In the genomic region with DNA sequence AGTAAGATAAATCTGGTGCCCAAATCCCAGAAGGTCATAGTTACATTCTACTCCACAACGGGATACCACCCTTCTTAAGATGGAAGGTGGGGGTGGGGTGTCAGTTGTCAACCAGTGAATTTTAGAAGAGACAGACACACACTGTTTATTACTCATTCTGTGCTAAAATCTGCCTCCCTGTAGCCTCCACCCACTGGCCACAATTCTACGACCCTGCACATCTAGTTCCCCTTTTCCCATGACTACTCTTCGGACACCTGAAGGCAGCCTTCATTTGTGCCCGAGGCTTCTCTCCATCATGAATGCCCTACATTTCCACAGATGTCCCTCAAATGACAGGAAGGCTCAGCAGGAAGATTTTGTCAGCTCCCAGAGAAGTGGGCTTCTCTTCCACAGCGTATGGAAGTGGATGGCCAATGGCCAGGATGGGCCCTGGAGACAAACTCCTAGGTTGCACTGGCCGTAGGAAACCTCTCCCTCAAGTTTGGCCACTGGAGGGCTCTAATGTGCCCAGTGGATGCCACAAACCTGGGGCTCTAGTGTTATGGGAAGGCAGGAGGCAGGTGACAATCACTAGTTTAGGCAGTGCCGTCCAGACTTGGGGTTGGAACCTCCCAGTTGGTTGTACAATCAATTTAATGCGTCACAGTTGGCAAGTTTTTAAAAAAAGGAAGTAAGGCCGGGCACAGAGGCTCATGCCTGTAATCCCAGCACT, we compare ENCODE assay signal across 17 cellular contexts. TPM values are rescaled to one million over a fixed set of nuclear protein-coding genes. Genes with fewer than 3 reads are reported as not detected.
DNase-seq lines count a peak whose midpoint lies in the region; ATAC-seq, FAIRE-seq and TF ChIP-seq lines count a peak whose summit lies in the region.
"Had no signal": no experiment of that assay in that cellular context is flagged by ENCODE, and none has a peak within 500 bp of the region (broad histone marks: within the 10 kb centered on the region; RNA-seq: fewer than 3 reads in every experiment).

No MANE protein-coding gene starts in this region.

- H3K27me3 ChIP-seq in K562 (ENCODE audit: control insufficient read depth in 2 of 2, insufficient read depth in 2 of 2, low read length in 2 of 2) (peaks cover 7 to 39% of the 10 kb centered on the region in 2 experiments; a peak in 4 of 5 replicates), trophoblast cell (ENCODE audit: insufficient read depth, low read length) (no peaks in the 10 kb centered on the region)

- H4K20me1 ChIP-seq in K562 (replicated peaks; ENCODE audit: control insufficient read depth, insufficient read depth, low read length), result no peaks in the 10 kb centered on the region

- peak overlapping the region; percentile 74 for H2BK120ac ChIP-seq in trophoblast cell (ENCODE audit: insufficient read depth, low read length, poor library complexity)

- H3K36me3 ChIP-seq in K562 (ENCODE audit: control insufficient read depth, insufficient read depth, low read length) (no peaks in the 10 kb centered on the region), trophoblast cell (ENCODE audit: control insufficient read depth in 1 of 2, insufficient read depth in 2 of 2, low read length in 2 of 2) (no peaks in the 10 kb centered on the region)
- H3K36me3 ChIP-seq: neutrophil had no signal

- intact Hi-C loops in K562 (cut with micrococcal nuclease), result no loop called here

- CTCF ChIA-PET in K562 (lab: Yijun Ruan, JAX; ENCODE audit: low intra/inter-chr PET ratio), result no interaction called here

- no peak overlapping the region for H3K14ac ChIP-seq in trophoblast cell (ENCODE audit: low read length)

- BruUV-seq in K562 (replicated peaks; lab: Mats Ljungman, UMichigan), result no TSS peak

- no peak for TF ChIP-seq EP300 in K562 (IDR thresholded peaks at IDR 0.05; ENCODE audit: low read length)

- TF ChIP-seq CTCF in K562 (IDR thresholded peaks at IDR 0.05 in 2 of 3, conservative IDR thresholded peaks at IDR 0.05 in 1 of 3; ENCODE audit: insufficient read depth in 2 of 3, low read depth in 1 of 3, low read length in 3 of 3), result peak in 1 of 3 experiments; percentile 23; a peak in 1 of 6 replicates

- peak overlapping the region; percentile 54 for H2BK12ac ChIP-seq in trophoblast cell (ENCODE audit: low read length)

- H3K9me3 ChIP-seq in K562 (replicated peaks; ENCODE audit: control insufficient read depth, insufficient read depth, low read depth, low read length) (no peaks in the 10 kb centered on the region), trophoblast cell (ENCODE audit: insufficient read depth, low read depth, low read length) (no peaks in the 10 kb centered on the region)
- H3K9me3 ChIP-seq: neutrophil had no signal

- ATAC-seq in K562, result peak; percentile 49; the same call in 1 of the 3 replicates
- ATAC-seq in GM19395 (IDR thresholded peaks at IDR 0.05; ENCODE audit: unreplicated experiment), result no peak
- ATAC-seq: stimulated activated effector memory CD8-positive, alpha-beta T cell treated with anti-CD3 and anti-CD28 coated beads, Interleukin-12 subunit alpha, Interleukin-12 subunit beta, amount 100 ng/mL, for 72 hours had no signal

- H3K79me2 ChIP-seq in K562 (ENCODE audit: control insufficient read depth, insufficient read depth, low read length) (no peaks in the 10 kb centered on the region), trophoblast cell (ENCODE audit: control insufficient read depth, insufficient read depth, low read length, poor library complexity) (no peaks in the 10 kb centered on the region)

- no peak overlapping the region for H3K23ac ChIP-seq in trophoblast cell (ENCODE audit: low read length)

- in situ Hi-C loops in K562 (cut with MboI), result no loop called here

- H3K4me3 ChIP-seq in K562, result no peak overlapping the region
- no peak overlapping the region for H3K4me3 ChIP-seq in trophoblast cell (ENCODE audit: low read depth, low read length)

- WGBS in K562 (ENCODE audit: insufficient coverage, low coverage, missing lambda C conversion rate), result 0% methylated on average over 9 of the region's 9 CpGs
- WGBS in trophoblast cell (ENCODE audit: extremely low coverage, insufficient coverage, insufficient read length), result no CpG with 5 or more reads among the region's 9 CpGs

- H3K4me1 ChIP-seq in K562 (replicated peaks in 1 of 2; ENCODE audit: control insufficient read depth in 2 of 2, insufficient read depth in 2 of 2, low read length in 2 of 2), result no peaks in the 10 kb centered on the region
- H3K4me1 ChIP-seq in trophoblast cell (ENCODE audit: control insufficient read depth in 1 of 2, insufficient read depth in 2 of 2, low read length in 2 of 2), result peaks cover 12 to 20% of the 10 kb centered on the region in 2 experiments

- H3K9ac ChIP-seq in K562 (ENCODE audit: insufficient read depth in 1 of 2, low read depth in 2 of 2, low read length in 2 of 2) (no peak overlapping the region), trophoblast cell (ENCODE audit: low read length) (no peak overlapping the region)

- H3K27ac ChIP-seq in K562 (ENCODE audit: extremely low read depth, low read depth, low read length) (no peak overlapping the region), trophoblast cell (ENCODE audit: low read depth, low read length) (no peak overlapping the region)
- H3K27ac ChIP-seq: neutrophil had no signal

- H3K9me1 ChIP-seq in K562 (ENCODE audit: control insufficient read depth, insufficient read depth, low read length), result no peaks in the 10 kb centered on the region

- no peak overlapping the region for H4K12ac ChIP-seq in trophoblast cell (ENCODE audit: low read depth, low read length)

- FAIRE-seq in K562 (lab: Jason Lieb, UNC), result no peak

- DNase-seq in DMS53 (lab: John Stamatoyannopoulos, UW) (peak; percentile 21), DMS53 treated with DMSO at 0.1 percent for 48 hours (lab: John Stamatoyannopoulos, UW; ENCODE audit: unreplicated experiment) (no peak), NCI-H69 (lab: John Stamatoyannopoulos, UW) (peak; percentile 18), K562 (ENCODE audit: extremely low read depth in 1 of 4, low spot score in 3 of 4) (no peak), trophoblast cell (no peak), NCI-H748 treated with DMSO at 0.1 percent for 48 hours (lab: John Stamatoyannopoulos, UW) (no peak), GM03348 (ENCODE audit: low spot score) (no peak)
- DNase-seq: activated naive CD4-positive, alpha-beta T cell treated with anti-CD3 and anti-CD28 coated beads for 36 hours; effector CD4-positive, alpha-beta T cell; foreskin melanocyte; Kasumi-1; mesenchymal stem cell; NCI-H2029 treated with DMSO at 0.1 percent for 48 hours; NCI-H526 treated with DMSO at 0.1 percent for 48 hours had no signal

- TF ChIP-seq POLR2A in K562 (conservative IDR thresholded peaks at IDR 0.05), result no peak

- no peak overlapping the region for H3K4ac ChIP-seq in trophoblast cell (ENCODE audit: low read depth, low read length)

- peaks cover 4% of the 10 kb centered on the region for H3K79me1 ChIP-seq in trophoblast cell (ENCODE audit: low read length)

- peak overlapping the region; percentile 38 for H2AK5ac ChIP-seq in trophoblast cell (ENCODE audit: low read length)

- no peak overlapping the region for H4K8ac ChIP-seq in trophoblast cell (ENCODE audit: low read depth, low read length)

- H3K18ac ChIP-seq in trophoblast cell (ENCODE audit: low read length), result no peak overlapping the region

- H2AFZ ChIP-seq in K562 (ENCODE audit: low read depth, low read length) (no peak overlapping the region), trophoblast cell (ENCODE audit: insufficient read depth, low read length, poor library complexity) (no peak overlapping the region)

- POLR2A ChIA-PET in K562 (lab: Yijun Ruan, JAX), result no interaction called here

- peak overlapping the region; percentile 32 for H4K91ac ChIP-seq in trophoblast cell (ENCODE audit: low read depth, low read length)

- H2BK5ac ChIP-seq in trophoblast cell (ENCODE audit: low read depth, low read length, poor library complexity), result no peak overlapping the region

- H3K4me2 ChIP-seq in K562 (ENCODE audit: insufficient read depth, low read length) (no peak overlapping the region), trophoblast cell (ENCODE audit: low read length) (no peak overlapping the region)

- TF ChIP-seq RAD21 in K562 (CRISPR knock-in tag; conservative IDR thresholded peaks at IDR 0.05 in 1 of 2, IDR thresholded peaks at IDR 0.05 in 1 of 2), result no peak

TF ChIP-seq in K562, 482 proteins besides CTCF, POLR2A, EP300 and RAD21:
- TF ChIP-seq ZC3H8 (IDR thresholded peaks at IDR 0.05) (no peak), ZNF23 (CRISPR knock-in tag; IDR thresholded peaks at IDR 0.05) (no peak), TSC22D4 (tag; IDR thresholded peaks at IDR 0.05) (no peak)

RNA-seq across cellular contexts. Expression of a gene that starts 46.6 kb away (rescaled TPM):
- total RNA-seq in K562 (2011; cell fraction: chromatin; rRNA removed; ENCODE audit: low replicate concordance), result not detected in 2 replicates
- not detected in 2 replicates for total RNA-seq in K562 (2011; cell fraction: nucleolus; rRNA removed)
- total RNA-seq in K562 (2011; cell fraction: nucleoplasm; rRNA removed), result not detected in 2 replicates
- not detected in 2 replicates for total RNA-seq in K562 (2014; rRNA removed)
- not detected in 2 replicates for total RNA-seq in K562 (2014; rRNA removed; fragmentation: Illumina TruSeq; extraction: Trizol)
- not detected in 2 replicates for total RNA-seq in K562 (2015; rRNA removed; fragmentation: Illumina TruSeq; extraction: Trizol)
- total RNA-seq in K562 (2021), result 0.02 and 0.20 TPM in 2 replicates
- not detected in 2 replicates for polyA plus RNA-seq in K562 (2011; rRNA removed)
- polyA plus RNA-seq in K562 (2011; cell fraction: cytosol; rRNA removed), result not detected in 2 replicates
- not detected in 2 replicates for polyA plus RNA-seq in K562 (2011; cell fraction: nucleus; rRNA removed)
- polyA plus RNA-seq in K562 (2012), result 0.01 TPM in 1 of 2 replicates, not detected in the other
- polyA plus RNA-seq in K562 (2014; fragmentation: Illumina TruSeq; extraction: Trizol), result not detected in 2 replicates
- not detected for polyA plus RNA-seq in K562 (2014; fragmentation: Nextera tagmentation; extraction: Ambion mirVana)
- not detected in 2 replicates for polyA plus RNA-seq in K562 (2014; rRNA removed)
- not detected in 2 replicates for polyA minus RNA-seq in K562 (2011; rRNA and poly(A)+ RNA removed)
- polyA minus RNA-seq in K562 (2011; cell fraction: cytosol; rRNA and poly(A)+ RNA removed), result not detected in 2 replicates
- polyA minus RNA-seq in K562 (2011; cell fraction: nucleus; rRNA and poly(A)+ RNA removed), result not detected in 2 replicates
- polyA plus RNA-seq in trophoblast cell (2013), result 2.8 and 3.0 TPM in 2 replicates

Comparison
In these comparisons a context has a peak if more than half of its experiments do, and no peak if none do; other contexts are left out.
1. DNase-seq: peak in DMS53 (single experiment) and NCI-H69 (single experiment); none in DMS53 treated with DMSO at 0.1 percent for 48 hours (single experiment), K562 (0 of 4), trophoblast cell (0 of 2), NCI-H748 treated with DMSO at 0.1 percent for 48 hours (single experiment) and GM03348 (single experiment).